ENCODE assay signal across 8 cellular contexts in the genomic region with DNA sequence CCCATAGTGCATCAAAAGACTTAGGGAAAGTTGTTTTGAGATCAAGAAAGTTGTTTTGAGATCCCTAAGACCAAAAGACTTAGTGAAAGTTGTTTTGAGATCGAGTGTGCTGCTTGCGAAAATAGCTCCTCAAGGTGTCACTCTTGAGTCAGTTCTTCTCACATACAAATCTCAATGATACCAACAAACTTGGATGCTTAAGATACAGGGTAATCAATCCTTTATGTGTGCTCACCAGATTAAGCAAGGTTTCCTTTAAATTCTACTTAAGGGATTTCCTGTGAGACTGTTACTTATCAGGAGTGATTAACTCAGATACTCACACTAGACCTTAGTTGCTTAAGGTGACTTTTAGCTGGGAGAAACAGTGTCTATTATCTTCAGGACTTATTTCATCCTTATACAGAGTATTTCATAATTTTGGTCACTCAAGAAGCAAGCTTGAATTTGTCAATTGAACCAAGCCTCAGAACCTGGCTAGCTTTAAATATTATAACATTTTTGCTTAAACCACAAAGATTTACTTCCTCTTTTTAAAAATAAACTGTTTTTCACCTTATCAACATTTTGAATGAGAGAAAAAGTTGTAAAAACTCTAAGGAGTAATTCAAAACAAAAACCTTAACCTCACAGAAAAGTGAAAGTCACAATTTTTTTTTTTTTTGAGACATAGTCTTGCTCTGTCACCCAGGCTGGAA. TPM values are rescaled to one million over a fixed set of nuclear protein-coding genes. Genes with fewer than 3 reads are reported as not detected.
A peak's percentile ranks its signal among the peaks of the same experiment; 100 is the strongest.
DNase-seq lines count a peak whose midpoint lies in the region; ATAC-seq and TF ChIP-seq lines count a peak whose summit lies in the region.

No MANE protein-coding gene starts in this region.

- CTCF ChIA-PET in SK-N-SH (lab: Yijun Ruan, JAX) = interaction anchor here (0.6 to 11.4 kb wide), 69 partner anchors 9 to 325 kb away, joined by 3 to 280 read pairs (median 6); a partner anchor contains a TSS

- peak; percentile 76 for TF ChIP-seq RAD21 in SK-N-SH (IDR thresholded peaks at IDR 0.05; ENCODE audit: low read length)

- POLR2A ChIA-PET in SK-N-SH (lab: Yijun Ruan, JAX) = interaction anchor here (0.6 kb wide), 1 partner anchor 96 kb away, joined by 4 read pairs; no protein-coding TSS in a partner anchor

- H3K9ac ChIP-seq in MM.1S (ENCODE audit: low read length) = no peak overlapping the region
- no peak overlapping the region for H3K9ac ChIP-seq in SK-N-SH

- no peak for TF ChIP-seq EP300 in SK-N-SH (IDR thresholded peaks at IDR 0.05; ENCODE audit: borderline replicate concordance in 1 of 2, low read depth in 1 of 2, low read length in 1 of 2)

- H3K4me2 ChIP-seq in MM.1S (ENCODE audit: low read depth, low read length) = peak overlapping the region; percentile 23; the same call in 1 of the 2 replicates
- peak overlapping the region; percentile 16; the same call in 1 of the 2 replicates for H3K4me2 ChIP-seq in SK-N-SH

- H3K36me3 ChIP-seq in MM.1S (replicated peaks; ENCODE audit: insufficient read depth, low read length) = no peaks in the 10 kb centered on the region
- no peaks in the 10 kb centered on the region for H3K36me3 ChIP-seq in SK-N-SH (replicated peaks in 1 of 2; ENCODE audit: control insufficient read depth in 1 of 2, insufficient read depth in 2 of 2, low read length in 1 of 2)

- H3K79me2 ChIP-seq in MM.1S (ENCODE audit: low read length) (no peaks in the 10 kb centered on the region), SK-N-SH (ENCODE audit: insufficient read depth) (no peaks in the 10 kb centered on the region)

- H4K20me1 ChIP-seq in MM.1S (ENCODE audit: insufficient read depth, low read length) (no peaks in the 10 kb centered on the region), SK-N-SH (ENCODE audit: insufficient read depth) (no peaks in the 10 kb centered on the region)

- TF ChIP-seq CTCF in MM.1S (IDR thresholded peaks at IDR 0.05; ENCODE audit: low read length) (peak; percentile 79), SK-N-SH (IDR thresholded peaks at IDR 0.05) (peak; percentile 79), dorsolateral prefrontal cortex (IDR thresholded peaks at IDR 0.05 in 54 of 56, conservative IDR thresholded peaks at IDR 0.05 in 2 of 56; ENCODE audit: low read depth in 1 of 56, partially characterized antibody in 56 of 56) (peak; percentile 36 to 89 (median 70))

- intact Hi-C loops in dorsolateral prefrontal cortex (cut with DNase I) = loop anchor here (2.0 to 10.0 kb wide), 3 partner anchors 58 to 254 kb away; a partner anchor contains a TSS

- H3K4me1 ChIP-seq in MM.1S (ENCODE audit: low read length) (peaks cover 11% of the 10 kb centered on the region), SK-N-SH (ENCODE audit: control insufficient read depth in 1 of 2, insufficient read depth in 2 of 2, low read depth in 1 of 2, low read length in 1 of 2) (no peaks in the 10 kb centered on the region)

- H3K9me2 ChIP-seq in MM.1S (replicated peaks; ENCODE audit: insufficient read depth, low read length) (no peaks in the 10 kb centered on the region), SK-N-SH (no peaks in the 10 kb centered on the region)

- DNase-seq in DMS53 (lab: John Stamatoyannopoulos, UW) = peak; percentile 68
- peak; percentile 73 for DNase-seq in MM.1S
- DNase-seq in SK-N-SH = peak; percentile 27
- DNase-seq in dorsolateral prefrontal cortex = no peak
- peak; percentile 36 for DNase-seq in mucosa of gallbladder (ENCODE audit: low spot score)
- DNase-seq in COLO829 (ENCODE audit: low spot score) = no peak
- DNase-seq in HPDE6-E6E7 (ENCODE audit: extremely low spot score) = no peak

- H2AFZ ChIP-seq in MM.1S (ENCODE audit: low read length) (no peak overlapping the region), SK-N-SH (ENCODE audit: low read depth) (peak overlapping the region; percentile 73)

- peak; percentile 71 for ATAC-seq in GM21390 (IDR thresholded peaks at IDR 0.05; ENCODE audit: unreplicated experiment)

- H3K9me3 ChIP-seq in MM.1S (replicated peaks; ENCODE audit: insufficient read depth, low read length) (no peaks in the 10 kb centered on the region), SK-N-SH (no peaks in the 10 kb centered on the region)

- peaks cover 52% of the 10 kb centered on the region for H3K27me3 ChIP-seq in MM.1S (replicated peaks; ENCODE audit: insufficient read depth, low read length)
- no peaks in the 10 kb centered on the region for H3K27me3 ChIP-seq in SK-N-SH (ENCODE audit: insufficient read depth)
- no peaks in the 10 kb centered on the region for H3K27me3 ChIP-seq in dorsolateral prefrontal cortex

- H3F3A ChIP-seq in MM.1S (ENCODE audit: insufficient read depth, low read length) (peaks cover 12% of the 10 kb centered on the region), SK-N-SH (replicated peaks; ENCODE audit: insufficient read depth) (no peaks in the 10 kb centered on the region)

- no peak overlapping the region for H3K4me3 ChIP-seq in MM.1S (ENCODE audit: low read length)
- no peak overlapping the region for H3K4me3 ChIP-seq in SK-N-SH (ENCODE audit: low read depth in 2 of 2, low read length in 1 of 2)
- peak overlapping the region in 9 of 59 donors; percentile 0 to 32 (median 12) for H3K4me3 ChIP-seq in dorsolateral prefrontal cortex

- H3K27ac ChIP-seq in MM.1S (ENCODE audit: low read length) (no peak overlapping the region), SK-N-SH (ENCODE audit: low read depth in 2 of 2, low read length in 1 of 2) (no peak overlapping the region), dorsolateral prefrontal cortex (peak overlapping the region in 1 of 59 donors; percentile 26)

- WGBS in SK-N-SH (ENCODE audit: low lambda C conversion rate) = 0% methylated on average over 2 of the region's 2 CpGs

TF ChIP-seq in SK-N-SH, 30 proteins besides CTCF, POLR2A, EP300 and RAD21:
- TF ChIP-seq ELF1 (IDR thresholded peaks at IDR 0.05) (no peak), MEF2A (IDR thresholded peaks at IDR 0.05; ENCODE audit: borderline replicate concordance, low read depth) (no peak), GATA2 (CRISPR knock-in tag; IDR thresholded peaks at IDR 0.05) (no peak), SMC3 (IDR thresholded peaks at IDR 0.05; ENCODE audit: low read depth, low read length) (peak; percentile 74), FOXM1 (IDR thresholded peaks at IDR 0.05; ENCODE audit: low read depth) (no peak)

RNA-seq across cellular contexts. Expression of a gene that starts 8.0 kb away (rescaled TPM):
- polyA plus RNA-seq in SK-N-SH (2012; rRNA removed) = 2.3 and 3.0 TPM in 2 replicates
- polyA plus RNA-seq in SK-N-SH (2012; cell fraction: cytosol; rRNA removed) = 2.9 and 3.3 TPM in 2 replicates
- 3.4 and 7.3 TPM in 2 replicates for polyA plus RNA-seq in SK-N-SH (2012; cell fraction: nucleus; rRNA removed)
- 10 to 100 TPM; 21.4 to 38.0 (median 28.7) TPM for total RNA-seq in dorsolateral prefrontal cortex
- total RNA-seq in mucosa of gallbladder = 16.5 TPM

RNA-seq across cellular contexts. Expression of a gene that starts 56.2 kb away (rescaled TPM):
- polyA plus RNA-seq in SK-N-SH (2012; rRNA removed) = 26.0 and 37.6 TPM in 2 replicates
- 37.4 and 38.5 TPM in 2 replicates for polyA plus RNA-seq in SK-N-SH (2012; cell fraction: cytosol; rRNA removed)
- polyA plus RNA-seq in SK-N-SH (2012; cell fraction: nucleus; rRNA removed) = 11.1 and 21.7 TPM in 2 replicates
- total RNA-seq in dorsolateral prefrontal cortex = 100 to 1,000 TPM in 97 of 120 experiments, 10 to 100 TPM in 23; 72.4 to 166 (median 118) TPM
- 75.9 TPM for total RNA-seq in mucosa of gallbladder

Comparison
In these comparisons a context has a peak if more than half of its experiments do, and no peak if none do; other contexts are left out.
1. DNase-seq: peak in DMS53 (single experiment), MM.1S (single experiment), SK-N-SH (single experiment) and mucosa of gallbladder (single experiment); none in dorsolateral prefrontal cortex (0 of 10), COLO829 (single experiment) and HPDE6-E6E7 (single experiment).
2. Peak in every context shown above with its lines, with median percentiles within 50 percentile points of each other: CTCF ChIP-seq.